In the genomic region with DNA sequence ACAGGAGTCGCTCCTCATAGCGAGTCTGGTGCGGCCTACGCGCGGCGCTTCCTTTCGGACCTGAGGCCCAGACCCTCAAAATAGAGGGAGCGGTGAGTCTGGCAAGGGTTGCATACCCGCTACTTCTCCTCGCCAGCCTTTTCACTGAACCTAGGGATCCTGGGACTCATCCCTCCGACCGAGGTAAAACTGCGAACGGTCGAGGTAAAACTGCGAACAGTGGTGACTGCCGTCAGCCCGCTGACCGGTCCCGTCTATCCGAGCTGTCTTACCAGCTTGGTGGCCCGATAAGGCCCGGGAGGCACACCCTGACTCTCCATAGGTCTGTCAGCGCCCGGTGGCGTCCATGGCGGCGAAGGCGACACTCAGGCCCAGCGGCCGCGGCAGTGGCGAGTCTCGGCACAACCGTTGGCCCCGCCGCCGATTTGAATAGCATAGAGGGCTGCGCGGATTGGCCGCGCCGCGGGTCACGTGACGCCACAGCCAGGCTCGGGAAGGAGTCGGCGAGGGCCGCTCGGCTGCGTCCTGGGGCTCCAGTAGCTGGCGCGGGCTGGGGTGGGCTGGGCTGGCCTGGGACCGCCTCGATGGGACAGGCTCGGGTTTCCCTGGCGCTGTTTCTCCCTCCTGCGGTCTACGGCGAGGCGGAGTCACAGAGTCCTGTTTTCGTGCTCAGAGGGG, we compare ENCODE assay signal across 8 cellular contexts. TPM values are rescaled to one million over a fixed set of nuclear protein-coding genes. Genes with fewer than 3 reads are reported as not detected.
DNase-seq lines count a peak whose midpoint lies in the region; ATAC-seq lines count a peak whose summit lies in the region.

A gene with protein sequence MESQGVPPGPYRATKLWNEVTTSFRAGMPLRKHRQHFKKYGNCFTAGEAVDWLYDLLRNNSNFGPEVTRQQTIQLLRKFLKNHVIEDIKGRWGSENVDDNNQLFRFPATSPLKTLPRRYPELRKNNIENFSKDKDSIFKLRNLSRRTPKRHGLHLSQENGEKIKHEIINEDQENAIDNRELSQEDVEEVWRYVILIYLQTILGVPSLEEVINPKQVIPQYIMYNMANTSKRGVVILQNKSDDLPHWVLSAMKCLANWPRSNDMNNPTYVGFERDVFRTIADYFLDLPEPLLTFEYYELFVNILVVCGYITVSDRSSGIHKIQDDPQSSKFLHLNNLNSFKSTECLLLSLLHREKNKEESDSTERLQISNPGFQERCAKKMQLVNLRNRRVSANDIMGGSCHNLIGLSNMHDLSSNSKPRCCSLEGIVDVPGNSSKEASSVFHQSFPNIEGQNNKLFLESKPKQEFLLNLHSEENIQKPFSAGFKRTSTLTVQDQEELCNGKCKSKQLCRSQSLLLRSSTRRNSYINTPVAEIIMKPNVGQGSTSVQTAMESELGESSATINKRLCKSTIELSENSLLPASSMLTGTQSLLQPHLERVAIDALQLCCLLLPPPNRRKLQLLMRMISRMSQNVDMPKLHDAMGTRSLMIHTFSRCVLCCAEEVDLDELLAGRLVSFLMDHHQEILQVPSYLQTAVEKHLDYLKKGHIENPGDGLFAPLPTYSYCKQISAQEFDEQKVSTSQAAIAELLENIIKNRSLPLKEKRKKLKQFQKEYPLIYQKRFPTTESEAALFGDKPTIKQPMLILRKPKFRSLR (minus strand): TSS at position 403 of the 678 bp plus-strand sequence. CDS start 83 bp downstream, at position 320.

- ATAC-seq in GM19043 (IDR thresholded peaks at IDR 0.05; ENCODE audit: low read depth, unreplicated experiment) (peak; percentile 91), HG03354 (IDR thresholded peaks at IDR 0.05; ENCODE audit: poor library complexity, severe bottlenecking, unreplicated experiment) (peak; percentile 94), left lobe of liver (peak; percentile 99)

- DNase-seq in AML-193 (lab: John Stamatoyannopoulos, UW) (peak; percentile 83 to 86), NCI-H446 treated with DMSO at 0.1 percent for 48 hours (lab: John Stamatoyannopoulos, UW) (peak; percentile 95), cortex of kidney (lab: John Stamatoyannopoulos, UW) (peak; percentile 63), left lobe of liver (ENCODE audit: low spot score) (peak; percentile 94)
- DNase-seq in activated CD4-positive, alpha-beta T cell treated with anti-CD3 and anti-CD28 coated beads for 24 hours (ENCODE audit: low read depth in 2 of 2) = peak; percentile 40 to 68
- DNase-seq in stimulated activated CD4-positive, alpha-beta T cell treated with anti-CD3 and anti-CD28 coated beads, Interleukin-2, amount 100 ng/mL, for 24 hours = peak; percentile 74 to 82

RNA-seq across cellular contexts. Expression of the gene that starts here (rescaled TPM):
- 0.25 TPM for total RNA-seq in left lobe of liver

Comparison
In these comparisons a context has a peak if more than half of its experiments do, and no peak if none do; other contexts are left out.
1. Peak in every context shown above with its lines: DNase-seq and ATAC-seq.
2. Peak in DNase-seq and ATAC-seq in left lobe of liver; RNA of the gene not detected or under 1 TPM.